11 cellular contexts compared by ENCODE assay signal in the genomic region with DNA sequence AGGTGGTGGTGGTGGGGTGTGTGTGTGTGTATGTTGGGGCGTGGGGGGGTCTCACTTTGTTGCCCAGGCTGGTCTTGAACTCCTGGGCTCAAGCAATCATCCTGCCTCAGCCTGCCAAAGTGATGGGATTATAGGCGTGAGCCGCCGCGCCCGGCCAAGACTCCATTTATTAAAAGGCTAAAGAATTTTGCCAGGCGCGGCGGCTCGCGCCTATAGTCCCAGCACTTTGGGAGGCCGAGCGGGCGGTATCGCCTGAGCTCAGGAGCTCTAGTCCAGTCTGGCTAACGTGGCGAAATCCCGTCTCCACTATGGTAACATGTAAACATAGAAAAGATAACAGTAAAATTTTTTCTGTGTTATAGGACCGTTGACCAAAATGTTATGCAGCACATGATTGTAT. TPM values are rescaled to one million over a fixed set of nuclear protein-coding genes. Genes with fewer than 3 reads are reported as not detected.
DNase-seq lines count a peak whose midpoint lies in the region; ATAC-seq and TF ChIP-seq lines count a peak whose summit lies in the region.
"Had no signal": no experiment of that assay in that cellular context is flagged by ENCODE, and none has a peak within 500 bp of the region (broad histone marks: within the 10 kb centered on the region; RNA-seq: fewer than 3 reads in every experiment).

No MANE protein-coding gene starts in this region.

- H3K9ac ChIP-seq in Loucy (ENCODE audit: low read depth, low read length, poor library complexity, severe bottlenecking), result no peak overlapping the region

- intact Hi-C loops in left cardiac atrium (cut with DNase I) (loop anchor here (5.0 to 10.0 kb wide), 5 partner anchors 195 to 625 kb away; no protein-coding TSS in a partner anchor), Right ventricle myocardium superior (cut with DNase I) (loop anchor here (5.0 to 10.0 kb wide), 2 partner anchors 195 to 332 kb away; no protein-coding TSS in a partner anchor), aorta (cut with DNase I) (loop anchor here (2.0 to 10.0 kb wide), 3 partner anchors 192 to 835 kb away; no protein-coding TSS in a partner anchor)

- no peaks in the 10 kb centered on the region for H3K9me3 ChIP-seq in Loucy (ENCODE audit: insufficient read depth, low read depth, low read length)
- H3K9me3 ChIP-seq in aorta (ENCODE audit: control insufficient read depth, low read length), result no peaks in the 10 kb centered on the region
- H3K9me3 ChIP-seq: Caco-2, SJCRH30 had no signal

- peaks cover 10% of the 10 kb centered on the region for H4K20me1 ChIP-seq in Loucy (ENCODE audit: insufficient read depth, low read length, poor library complexity, severe bottlenecking)

- peaks cover 26% of the 10 kb centered on the region for H3K79me2 ChIP-seq in Loucy (ENCODE audit: insufficient read depth, low read length)

- no peak overlapping the region; the same call in 1 of the 2 replicates for H2AFZ ChIP-seq in Loucy (ENCODE audit: low read length)

- H3K27me3 Mint-ChIP-seq in chondrocyte (ENCODE audit: low read depth), result no peaks in the 10 kb centered on the region
- H3K27me3 Mint-ChIP-seq: IgD-negative memory B cell had no signal

- no peaks in the 10 kb centered on the region for H3K9me2 ChIP-seq in Loucy (replicated peaks; ENCODE audit: low read depth, low read length)

- WGBS in aorta, 2 donors, result 51 to 53% methylated on average over 19 of the region's 19 CpGs

- H3F3A ChIP-seq in Loucy (ENCODE audit: low read depth), result no peaks in the 10 kb centered on the region

- H3K4me1 Mint-ChIP-seq in chondrocyte (ENCODE audit: low read depth), result peaks cover 32% of the 10 kb centered on the region

- H3K4me3 Mint-ChIP-seq in chondrocyte (ENCODE audit: unreplicated experiment), result no peak overlapping the region

- peaks cover 5% of the 10 kb centered on the region for H3K36me3 Mint-ChIP-seq in chondrocyte (ENCODE audit: low read depth)
- H3K36me3 Mint-ChIP-seq: IgD-negative memory B cell had no signal

- H3K27me3 ChIP-seq in Loucy (ENCODE audit: insufficient read depth, low read length, poor library complexity, severe bottlenecking), result peaks cover 5% of the 10 kb centered on the region
- H3K27me3 ChIP-seq in aorta (ENCODE audit: control insufficient read depth in 1 of 2, insufficient read depth in 2 of 2, low read length in 1 of 2), result no peaks in the 10 kb centered on the region
- H3K27me3 ChIP-seq: SJCRH30 had no signal

- H3K4me3 ChIP-seq in Loucy (ENCODE audit: low read length, poor library complexity, severe bottlenecking) (no peak overlapping the region), aorta (ENCODE audit: low read length in 2 of 2) (no peak overlapping the region)

- H3K4me2 ChIP-seq in Loucy (ENCODE audit: low read depth, low read length, poor library complexity, severe bottlenecking), result peak overlapping the region; percentile 72

- ATAC-seq in left cardiac atrium, result no peak
- ATAC-seq in Right ventricle myocardium superior (ENCODE audit: poor library complexity), result no peak
- no peak for ATAC-seq in aorta (ENCODE audit: low FRiP score)

- H3K36me3 ChIP-seq in Loucy (ENCODE audit: insufficient read depth, low read length), result peaks cover 15% of the 10 kb centered on the region; the same call in 1 of the 2 replicates
- H3K36me3 ChIP-seq in aorta (ENCODE audit: control insufficient read depth in 1 of 2, insufficient read depth in 2 of 2, low read length in 1 of 2), result peaks cover 0 to 11% of the 10 kb centered on the region in 2 donors
- H3K36me3 ChIP-seq: SJCRH30 had no signal

- no peak overlapping the region for H3K27ac ChIP-seq in aorta (ENCODE audit: low read depth in 1 of 2, low read length in 2 of 2)
- H3K27ac ChIP-seq: SJCRH30 had no signal

- H3K9me3 Mint-ChIP-seq in chondrocyte (ENCODE audit: low read depth), result no peaks in the 10 kb centered on the region
- H3K9me3 Mint-ChIP-seq: IgD-negative memory B cell had no signal

- H3K4me1 ChIP-seq in Loucy (ENCODE audit: insufficient read depth, low read length, poor library complexity, severe bottlenecking), result no peaks in the 10 kb centered on the region
- no peaks in the 10 kb centered on the region for H3K4me1 ChIP-seq in aorta (ENCODE audit: control insufficient read depth in 1 of 2, insufficient read depth in 2 of 2, low read length in 2 of 2)
- H3K4me1 ChIP-seq: SJCRH30 had no signal

- peak; percentile 20 for DNase-seq in left cardiac atrium
- no peak for DNase-seq in Right ventricle myocardium superior
- DNase-seq in chondrocyte (ENCODE audit: low spot score), result peak; percentile 86
- DNase-seq in aorta, result peak; percentile 21 to 23
- no peak for DNase-seq in DMS153 treated with DMSO at 0.1 percent for 48 hours (lab: John Stamatoyannopoulos, UW; ENCODE audit: unreplicated experiment)
- no peak for DNase-seq in stimulated activated CD4-positive, alpha-beta T cell treated with anti-CD3 and anti-CD28 coated beads, Interleukin-15, amount 100 ng/mL, for 24 hours
- DNase-seq in central memory CD4-positive, alpha-beta T cell, result no peak

- H3K27ac Mint-ChIP-seq in chondrocyte (ENCODE audit: unreplicated experiment), result no peak overlapping the region

- no peak for TF ChIP-seq CTCF in Loucy (conservative IDR thresholded peaks at IDR 0.05; ENCODE audit: low read length)
- TF ChIP-seq CTCF in chondrocyte (IDR thresholded peaks at IDR 0.05), result no peak

RNA-seq across cellular contexts. Expression of gene UBA1, which starts 3.7 kb away (rescaled TPM):
- total RNA-seq in left cardiac atrium (100 to 1,000 TPM; 101 to 132 TPM), Right ventricle myocardium superior (89.8 TPM), chondrocyte (299 to 312 TPM (median 311 TPM) in 3 replicates), aorta (100 to 1,000 TPM; 160 to 167 TPM)
- 100 to 1,000 TPM in 1 of 2 donors, 10 to 100 TPM in 1; 33.8 to 109 TPM for polyA plus RNA-seq in aorta

RNA-seq across cellular contexts. Expression of gene CDK16, which starts 28.6 kb away (rescaled TPM):
- total RNA-seq in left cardiac atrium (100 to 1,000 TPM; 109 to 132 TPM), Right ventricle myocardium superior (128 TPM), chondrocyte (172 to 183 TPM (median 179 TPM) in 3 replicates), aorta (10 to 100 TPM; 52.5 to 61.3 TPM)
- polyA plus RNA-seq in aorta, result 10 to 100 TPM; 14.0 to 45.5 TPM

RNA-seq across cellular contexts. Expression of gene USP11, which starts 42.9 kb away (rescaled TPM):
- total RNA-seq in left cardiac atrium (10 to 100 TPM; 42.0 to 60.8 TPM), Right ventricle myocardium superior (31.7 TPM), chondrocyte (151 to 189 TPM (median 157 TPM) in 3 replicates), aorta (10 to 100 TPM; 68.9 to 90.3 TPM)
- polyA plus RNA-seq in aorta, result 10 to 100 TPM; 15.3 to 79.0 TPM

RNA-seq across cellular contexts. Expression of gene RBM10, which starts 44.9 kb away (rescaled TPM):
- total RNA-seq in left cardiac atrium, result 10 to 100 TPM; 22.1 to 23.9 TPM
- 27.4 TPM for total RNA-seq in Right ventricle myocardium superior
- 29.0 to 36.3 TPM (median 29.6 TPM) in 3 replicates for total RNA-seq in chondrocyte
- total RNA-seq in aorta, result 10 to 100 TPM; 23.0 to 25.7 TPM
- 10 to 100 TPM in 1 of 2 donors, 1 to 10 TPM in 1; 8.4 to 46.8 TPM for polyA plus RNA-seq in aorta

RNA-seq across cellular contexts. Expression of gene NDUFB11, which starts 45.4 kb away (rescaled TPM):
- total RNA-seq in left cardiac atrium, result 100 to 1,000 TPM; 137 to 138 TPM
- 196 TPM for total RNA-seq in Right ventricle myocardium superior
- 60.7 to 65.4 TPM (median 60.8 TPM) in 3 replicates for total RNA-seq in chondrocyte
- total RNA-seq in aorta, result 10 to 100 TPM; 33.7 to 40.3 TPM
- 10 to 100 TPM; 65.7 to 69.5 TPM for polyA plus RNA-seq in aorta

Comparison
In these comparisons a context has a peak if more than half of its experiments do, and no peak if none do; other contexts are left out.
1. DNase-seq: peak in left cardiac atrium (single experiment), chondrocyte (single experiment) and aorta (2 of 2); none in Right ventricle myocardium superior (single experiment), DMS153 treated with DMSO at 0.1 percent for 48 hours (single experiment), stimulated activated CD4-positive, alpha-beta T cell treated with anti-CD3 and anti-CD28 coated beads, Interleukin-15, amount 100 ng/mL, for 24 hours (single experiment) and central memory CD4-positive, alpha-beta T cell (single experiment).